ENCODE assay signal across 9 cellular contexts in genomic region chr5:115961413-115962238, GRCh38. TPM values are rescaled to one million over a fixed set of nuclear protein-coding genes. Genes with fewer than 3 reads are reported as not detected.
A peak's percentile ranks its signal among the peaks of the same experiment; 100 is the strongest.
DNase-seq lines count a peak whose midpoint lies in the region; ATAC-seq and TF ChIP-seq lines count a peak whose summit lies in the region.
"Had no signal": no experiment of that assay in that cellular context is flagged by ENCODE, and none has a peak within 500 bp of the region (broad histone marks: within the 10 kb centered on the region; RNA-seq: fewer than 3 reads in every experiment).

No MANE protein-coding gene starts in this region.

- no peaks in the 10 kb centered on the region for H3K36me3 ChIP-seq in CD8-positive, alpha-beta T cell (ENCODE audit: insufficient read depth, low read length)
- H3K36me3 ChIP-seq in RWPE2 (ENCODE audit: low read depth) = no peaks in the 10 kb centered on the region
- H3K36me3 ChIP-seq in parathyroid adenoma (ENCODE audit: control insufficient read depth, insufficient read depth, low read length) = no peaks in the 10 kb centered on the region
- no peaks in the 10 kb centered on the region for H3K36me3 ChIP-seq in transverse colon

- no peak overlapping the region for H2AFZ ChIP-seq in parathyroid adenoma

- no peak overlapping the region for H3K9ac ChIP-seq in parathyroid adenoma

- H3K27me3 ChIP-seq in CD8-positive, alpha-beta T cell (ENCODE audit: insufficient read depth, low read length) = peaks cover 31% of the 10 kb centered on the region
- peaks cover 79% of the 10 kb centered on the region for H3K27me3 ChIP-seq in RWPE2 (ENCODE audit: insufficient read depth, poor library complexity, severe bottlenecking)
- H3K27me3 ChIP-seq in parathyroid adenoma (ENCODE audit: control insufficient read depth, insufficient read depth, low read length) = no peaks in the 10 kb centered on the region
- H3K27me3 ChIP-seq in transverse colon = peaks cover 87% of the 10 kb centered on the region

- TF ChIP-seq CTCF in CD8-positive, alpha-beta T cell (IDR thresholded peaks at IDR 0.05) = no peak
- no peak for TF ChIP-seq CTCF in RWPE2 (IDR thresholded peaks at IDR 0.05; ENCODE audit: poor library complexity, severe bottlenecking)
- no peak for TF ChIP-seq CTCF in parathyroid adenoma (IDR thresholded peaks at IDR 0.05)
- TF ChIP-seq CTCF in transverse colon (IDR thresholded peaks at IDR 0.05) = no peak

- H3K4me3 Mint-ChIP-seq in CD8-positive, alpha-beta T cell = peak overlapping the region; percentile 20

- intact Hi-C loops in CD8-positive, alpha-beta T cell (cut with DNase I, micrococcal nuclease) = no loop called here
- intact Hi-C loops in transverse colon (cut with DNase I; ENCODE audit: low total_unique reads) = no loop called here

- POLR2A ChIA-PET in CD8-positive, alpha-beta T cell (lab: Charles Lee) = interaction anchor here (0.6 to 0.9 kb wide), 2 partner anchors 11 to 17 kb away, joined by 3 read pairs; no protein-coding TSS in a partner anchor

- H3K9me3 ChIP-seq in CD8-positive, alpha-beta T cell (ENCODE audit: low read length) = no peaks in the 10 kb centered on the region
- H3K9me3 ChIP-seq in RWPE2 (ENCODE audit: severe bottlenecking) (no peaks in the 10 kb centered on the region), parathyroid adenoma (ENCODE audit: control insufficient read depth, low read length) (no peaks in the 10 kb centered on the region), transverse colon (no peaks in the 10 kb centered on the region)

- CTCF ChIA-PET in CD8-positive, alpha-beta T cell (lab: Charles Lee) = no interaction called here

- no peak for TF ChIP-seq POLR2A in transverse colon (IDR thresholded peaks at IDR 0.05)

- H3K4me2 ChIP-seq in parathyroid adenoma (ENCODE audit: low read length) = peak overlapping the region; percentile 10

- WGBS in transverse colon (ENCODE audit: low coverage in 1 of 2), 2 donors = 4 to 25% methylated on average over 5 to 42 of the region's 42 CpGs

- no peak overlapping the region for H3K4me3 ChIP-seq in CD8-positive, alpha-beta T cell (ENCODE audit: low read depth, low read length)
- H3K4me3 ChIP-seq in RWPE2 (ENCODE audit: severe bottlenecking) (no peak overlapping the region), parathyroid adenoma (ENCODE audit: low read depth, low read length) (no peak overlapping the region), transverse colon (peak overlapping the region in 1 of 4 donors; percentile 45)

- H3K36me3 Mint-ChIP-seq in CD8-positive, alpha-beta T cell = no peaks in the 10 kb centered on the region

- peaks cover 13% of the 10 kb centered on the region for H3K4me1 Mint-ChIP-seq in CD8-positive, alpha-beta T cell (ENCODE audit: low read depth)

- no peak overlapping the region for H3K27ac Mint-ChIP-seq in CD8-positive, alpha-beta T cell

- no peak for TF ChIP-seq EP300 in transverse colon (IDR thresholded peaks at IDR 0.05; ENCODE audit: low read depth)

- no peak for ATAC-seq in CD8-positive, alpha-beta T cell
- ATAC-seq in RWPE2 (ENCODE audit: low read depth) = peak; percentile 29; the same call in 2 of the 3 replicates
- ATAC-seq in HG03280 (IDR thresholded peaks at IDR 0.05; ENCODE audit: unreplicated experiment) = no peak
- ATAC-seq in HG03378 (IDR thresholded peaks at IDR 0.05; ENCODE audit: unreplicated experiment) = no peak

- H3K27me3 Mint-ChIP-seq in CD8-positive, alpha-beta T cell (ENCODE audit: low read depth) = peaks cover 44% of the 10 kb centered on the region

- H3K9me3 Mint-ChIP-seq in CD8-positive, alpha-beta T cell = no peaks in the 10 kb centered on the region

- in situ Hi-C loops in transverse colon (cut with MboI; ENCODE audit: low pct_ligation_motif_present in 1 of 4, low pct_unique_long_range_greater_than_20kb in 1 of 4, low sequenced_read_pairs in 3 of 4) = no loop called here

- DNase-seq in CD8-positive, alpha-beta T cell = no peak
- DNase-seq in RWPE2 (ENCODE audit: low spot score) (no peak), fibroblast of peridontal ligament (ENCODE audit: extremely low read depth) (peak; percentile 88), transverse colon (no peak)
- DNase-seq in activated CD4-positive, CD25-positive, alpha-beta regulatory T cell treated with anti-CD3 and anti-CD28 coated beads, Interleukin-2, amount 50 U/mL, for 72 hours = no peak
- DNase-seq: NCI-H446 treated with DMSO at 0.1 percent for 48 hours had no signal

- no peak overlapping the region for H3K27ac ChIP-seq in CD8-positive, alpha-beta T cell (ENCODE audit: low read depth, low read length)
- no peak overlapping the region for H3K27ac ChIP-seq in RWPE2 (ENCODE audit: poor library complexity, severe bottlenecking)
- H3K27ac ChIP-seq in parathyroid adenoma = no peak overlapping the region
- no peak overlapping the region for H3K27ac ChIP-seq in transverse colon

- no peaks in the 10 kb centered on the region for H3K79me2 ChIP-seq in parathyroid adenoma

- peaks cover 14% of the 10 kb centered on the region for H3K4me1 ChIP-seq in CD8-positive, alpha-beta T cell (ENCODE audit: insufficient read depth, low read length)
- H3K4me1 ChIP-seq in RWPE2 (ENCODE audit: insufficient read depth, poor library complexity, severe bottlenecking) (no peaks in the 10 kb centered on the region), parathyroid adenoma (no peaks in the 10 kb centered on the region), transverse colon (peaks cover 0 to 20% (median 19%) of the 10 kb centered on the region in 4 donors)

RNA-seq across cellular contexts. Expression of gene LVRN, which starts 0.6 kb away (rescaled TPM):
- not detected for total RNA-seq in CD8-positive, alpha-beta T cell
- 1 to 10 TPM in 2 of 4 donors, not detected in 2; 1.4 to 7.6 TPM for total RNA-seq in transverse colon
